Comparison of ENCODE assay signal across 15 cellular contexts in the genomic region with DNA sequence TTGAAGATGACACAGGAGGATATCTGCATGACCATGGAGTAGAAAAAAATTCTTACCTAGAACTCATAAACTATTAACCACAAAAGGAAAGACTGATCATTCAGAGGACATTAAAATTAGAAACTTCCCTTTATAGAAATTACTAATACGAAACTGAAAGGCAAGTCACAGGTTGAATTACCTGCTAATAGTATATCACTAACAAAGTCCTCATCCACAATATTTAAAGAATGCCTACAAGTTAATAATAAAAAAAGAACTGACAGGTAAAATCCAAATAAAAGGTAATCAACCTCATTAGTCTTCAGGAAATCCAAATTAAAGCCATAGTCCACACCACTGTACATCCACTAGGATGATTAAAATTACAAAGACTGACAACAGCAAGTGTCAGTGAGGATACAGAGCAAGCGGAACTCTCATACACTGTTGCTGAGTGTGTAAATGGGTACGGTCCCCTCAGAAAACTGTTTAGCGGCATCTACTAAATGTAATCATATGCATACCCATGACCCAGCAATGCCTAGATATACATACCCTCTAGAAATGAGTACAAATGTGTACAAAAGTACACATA.
DNase-seq lines count a peak whose midpoint lies in the region; ATAC-seq, FAIRE-seq and TF ChIP-seq lines count a peak whose summit lies in the region.
"Had no signal": no experiment of that assay in that cellular context is flagged by ENCODE, and none has a peak within 500 bp of the region (broad histone marks: within the 10 kb centered on the region; RNA-seq: fewer than 3 reads in every experiment).

No MANE protein-coding gene starts in this region.

- no peaks in the 10 kb centered on the region for H3K9me3 ChIP-seq in mesenchymal stem cell (ENCODE audit: control insufficient read depth, low read length)
- H3K9me3 ChIP-seq: breast epithelium, sigmoid colon had no signal

- H3K36me3 ChIP-seq in mesenchymal stem cell (ENCODE audit: control insufficient read depth in 1 of 2, insufficient read depth in 2 of 2, low read depth in 1 of 2, low read length in 2 of 2), result peaks cover 0 to 23% of the 10 kb centered on the region in 2 experiments
- H3K36me3 ChIP-seq: breast epithelium, sigmoid colon had no signal

- H2BK15ac ChIP-seq in mesenchymal stem cell (ENCODE audit: low read depth, poor library complexity, severe bottlenecking), result no peak overlapping the region

- H3K79me1 ChIP-seq in mesenchymal stem cell (replicated peaks; ENCODE audit: low read length, poor library complexity, severe bottlenecking), result peaks cover 19% of the 10 kb centered on the region

- no peak overlapping the region for H3K23ac ChIP-seq in mesenchymal stem cell (ENCODE audit: low read length in 2 of 2)

- no peak overlapping the region for H3K9ac ChIP-seq in mesenchymal stem cell (ENCODE audit: low read length)

- H3K14ac ChIP-seq in mesenchymal stem cell (ENCODE audit: low read length in 2 of 2), result no peak overlapping the region

- no peak overlapping the region for H3K4ac ChIP-seq in mesenchymal stem cell (ENCODE audit: low read depth in 1 of 2, low read length in 2 of 2)

- 100% methylated on average over 3 of the region's 4 CpGs for WGBS in mesenchymal stem cell

- H2BK12ac ChIP-seq in mesenchymal stem cell (ENCODE audit: low read length in 2 of 2), result no peak overlapping the region

- H4K91ac ChIP-seq in mesenchymal stem cell (ENCODE audit: low read length), result no peak overlapping the region

- H3K27me3 ChIP-seq in mesenchymal stem cell (ENCODE audit: control insufficient read depth in 1 of 2, insufficient read depth in 1 of 2, low read length in 2 of 2), result no peaks in the 10 kb centered on the region
- H3K27me3 ChIP-seq: breast epithelium, sigmoid colon had no signal

- H2AFZ ChIP-seq in mesenchymal stem cell (ENCODE audit: low read depth, low read length), result no peak overlapping the region

- DNase-seq in GM12891 (ENCODE audit: insufficient read length, low spot score) (no peak), GM19240 (ENCODE audit: insufficient read length, low spot score) (peak; percentile 30), NCI-H1092 treated with DMSO at 0.1 percent for 48 hours (lab: John Stamatoyannopoulos, UW) (no peak), mesenchymal stem cell (no peak), RCC 7860 (ENCODE audit: low spot score) (no peak)
- DNase-seq in activated naive CD4-positive, alpha-beta T cell treated with anti-CD3 and anti-CD28 coated beads, Interleukin-2, amount 50 U/mL, for 16 hours, result no peak
- DNase-seq: activated T-cell treated with anti-CD3 and anti-CD28 coated beads, Interleukin-2, amount 50 U/mL, for 72 hours; mammary epithelial cell; NCI-H1694 treated with DMSO at 0.1 percent for 48 hours; OCI-M1; sigmoid colon; T1000 had no signal

- no peak overlapping the region for H2BK120ac ChIP-seq in mesenchymal stem cell (ENCODE audit: low read depth, low read length)

- H3K4me3 ChIP-seq in mesenchymal stem cell (ENCODE audit: insufficient read depth in 1 of 2, low read depth in 1 of 2, low read length in 2 of 2), result no peak overlapping the region
- H3K4me3 ChIP-seq: breast epithelium, sigmoid colon had no signal

- peak; percentile 78 for ATAC-seq in HG02623 (IDR thresholded peaks at IDR 0.05; ENCODE audit: unreplicated experiment)
- peak; percentile 91 for ATAC-seq in HG03432 (IDR thresholded peaks at IDR 0.05; ENCODE audit: unreplicated experiment)

- H2BK5ac ChIP-seq in mesenchymal stem cell (ENCODE audit: low read depth, low read length, poor library complexity, severe bottlenecking), result no peak overlapping the region

- TF ChIP-seq POLR2A in GM12891 (IDR thresholded peaks at IDR 0.05; ENCODE audit: low read depth, low read length), result no peak

- H3K27ac ChIP-seq in mesenchymal stem cell (ENCODE audit: low read length, poor library complexity, severe bottlenecking), result no peak overlapping the region
- H3K27ac ChIP-seq: breast epithelium had no signal

- H4K8ac ChIP-seq in mesenchymal stem cell (ENCODE audit: low read length), result no peak overlapping the region

- H3K4me1 ChIP-seq in mesenchymal stem cell (ENCODE audit: control insufficient read depth, insufficient read depth, low read depth, low read length), result no peaks in the 10 kb centered on the region
- H3K4me1 ChIP-seq: breast epithelium had no signal

- H3K18ac ChIP-seq in mesenchymal stem cell (ENCODE audit: low read depth in 1 of 2, low read length in 2 of 2), result no peak overlapping the region

- H3K4me2 ChIP-seq in mesenchymal stem cell (ENCODE audit: low read length, poor library complexity, severe bottlenecking), result no peak overlapping the region

- no peak overlapping the region for H2AK5ac ChIP-seq in mesenchymal stem cell (ENCODE audit: low read length, severe bottlenecking)

- FAIRE-seq in GM12891 (lab: Jason Lieb, UNC), result peak; percentile 82
- no peak for FAIRE-seq in RCC 7860 (lab: Jason Lieb, UNC)

TF ChIP-seq in GM12891, 5 proteins besides CTCF, POLR2A, EP300 and RAD21:
- no peak for TF ChIP-seq POLR2AphosphoS5 (IDR thresholded peaks at IDR 0.05; ENCODE audit: low read depth, low read length)
- TF ChIP-seq PAX5 (IDR thresholded peaks at IDR 0.05; ENCODE audit: insufficient read depth, low read length, severe bottlenecking), result peak; percentile 38
- TF ChIP-seq SPI1 (IDR thresholded peaks at IDR 0.05; ENCODE audit: low read depth, low read length), result 0 out of 2 replicates have a peak, but pooled peaks have one; percentile 32
- TF ChIP-seq TAF1 (IDR thresholded peaks at IDR 0.05; ENCODE audit: low read depth, low read length), result no peak
- peak; percentile 34; the same call in 1 of the 2 replicates for TF ChIP-seq POU2F2 (IDR thresholded peaks at IDR 0.05; ENCODE audit: low read depth, low read length)
